In the genomic region with DNA sequence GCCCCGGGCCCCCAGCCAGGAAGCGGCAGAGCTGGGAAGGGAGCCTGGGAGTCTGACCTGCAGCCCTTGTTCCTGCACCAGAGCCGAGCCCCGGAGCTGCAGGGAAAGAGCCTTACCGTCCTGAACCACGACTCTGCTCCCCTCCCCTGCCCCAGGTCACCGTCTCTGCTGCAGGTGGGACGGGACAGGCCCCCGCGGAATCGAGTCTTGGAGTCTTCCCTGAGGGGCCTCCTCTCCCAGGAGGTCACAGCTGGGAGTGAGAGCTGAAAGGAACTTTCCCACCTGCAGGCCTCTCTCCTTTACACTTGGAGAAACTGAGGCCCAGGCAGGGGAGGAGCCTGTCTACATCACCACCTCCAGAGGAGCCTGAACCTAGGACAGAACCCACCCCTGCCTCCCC, we compare ENCODE assay signal across 18 cellular contexts. TPM values are rescaled to one million over a fixed set of nuclear protein-coding genes. Genes with fewer than 3 reads are reported as not detected.
"Had no signal": no experiment of that assay in that cellular context is flagged by ENCODE, and none has a peak within 500 bp of the region (broad histone marks: within the 10 kb centered on the region; RNA-seq: fewer than 3 reads in every experiment).

No MANE protein-coding gene starts in this region.

RNA-seq across cellular contexts. Expression of gene LILRB2, which starts 3.8 kb away (rescaled TPM):
- total RNA-seq: activated CD4-positive, alpha-beta memory T cell treated with anti-CD3 and anti-CD28 coated beads, Interleukin-2, amount 10 ng/mL, durations not matched to agents 7 days and 5 days; activated CD4-positive, alpha-beta T cell treated with anti-CD3 and anti-CD28 coated beads for 36 hours; activated CD4-positive, alpha-beta T cell treated with anti-CD3 and anti-CD28 coated beads, Interleukin-2, amount 10 ng/mL, durations not matched to agents 7 days and 5 days; activated CD8-positive, alpha-beta memory T cell treated with anti-CD3 and anti-CD28 coated beads, Interleukin-2, amount 10 ng/mL, durations not matched to agents 7 days and 5 days; activated CD8-positive, alpha-beta T cell treated with anti-CD3 and anti-CD28 coated beads, Interleukin-2, amount 10 ng/mL, durations not matched to agents 7 days and 5 days; activated naive CD4-positive, alpha-beta T cell treated with anti-CD3 and anti-CD28 coated beads for 36 hours; activated naive CD4-positive, alpha-beta T cell treated with anti-CD3 and anti-CD28 coated beads, Interleukin-2, amount 50 U/mL, for 72 hours; activated naive CD8-positive, alpha-beta T cell treated with anti-CD3 and anti-CD28 coated beads for 36 hours; activated T-cell treated with anti-CD3 and anti-CD28 coated beads, Interleukin-2, amount 50 U/mL, for 4 hours; activated T-cell treated with anti-CD3 and anti-CD28 coated beads, Interleukin-2, amount 50 U/mL, for 72 hours; activated T-helper 1 cell treated with anti-CD3 and anti-CD28 coated beads, Interleukin-12 subunit alpha, Interleukin-12 subunit beta, Interleukin-2, Interleukin-4 antibody, amounts not matched to agents 30 ng/mL and 10 ng/mL and 1 ng/mL, durations not matched to agents 14 hours and 24 hours and 36 hours; activated T-helper 17 cell treated with anti-CD3 and anti-CD28 coated beads, Interleukin-2, amount 50 U/mL, for 72 hours; astrocyte; T-helper 1 cell treated with Interleukin-12 subunit alpha and Interleukin-12 subunit beta and Interleukin-4 antibody, amounts not matched to agents 30 ng/mL and 1 ng/mL, for 36 hours; T-helper 2 cell treated with Interferon-gamma antibody and Interleukin-4, amounts not matched to agents 100 ng/mL and 5 ng/mL, for 36 hours; WTC11 had no signal

RNA-seq across cellular contexts. Expression of gene LILRB5, which starts 20.0 kb away (rescaled TPM):
- total RNA-seq: activated CD4-positive, alpha-beta memory T cell treated with anti-CD3 and anti-CD28 coated beads, Interleukin-2, amount 10 ng/mL, durations not matched to agents 7 days and 5 days; activated CD4-positive, alpha-beta T cell treated with anti-CD3 and anti-CD28 coated beads for 36 hours; activated CD4-positive, alpha-beta T cell treated with anti-CD3 and anti-CD28 coated beads, Interleukin-2, amount 10 ng/mL, durations not matched to agents 7 days and 5 days; activated CD8-positive, alpha-beta memory T cell treated with anti-CD3 and anti-CD28 coated beads, Interleukin-2, amount 10 ng/mL, durations not matched to agents 7 days and 5 days; activated CD8-positive, alpha-beta T cell treated with anti-CD3 and anti-CD28 coated beads, Interleukin-2, amount 10 ng/mL, durations not matched to agents 7 days and 5 days; activated naive CD4-positive, alpha-beta T cell treated with anti-CD3 and anti-CD28 coated beads for 36 hours; activated naive CD4-positive, alpha-beta T cell treated with anti-CD3 and anti-CD28 coated beads, Interleukin-2, amount 50 U/mL, for 72 hours; activated naive CD8-positive, alpha-beta T cell treated with anti-CD3 and anti-CD28 coated beads for 36 hours; activated T-cell treated with anti-CD3 and anti-CD28 coated beads, Interleukin-2, amount 50 U/mL, for 4 hours; activated T-helper 1 cell treated with anti-CD3 and anti-CD28 coated beads, Interleukin-12 subunit alpha, Interleukin-12 subunit beta, Interleukin-2, Interleukin-4 antibody, amounts not matched to agents 30 ng/mL and 10 ng/mL and 1 ng/mL, durations not matched to agents 14 hours and 24 hours and 36 hours; activated T-helper 17 cell treated with anti-CD3 and anti-CD28 coated beads, Interleukin-2, amount 50 U/mL, for 72 hours; astrocyte; T-helper 1 cell treated with Interleukin-12 subunit alpha and Interleukin-12 subunit beta and Interleukin-4 antibody, amounts not matched to agents 30 ng/mL and 1 ng/mL, for 36 hours; T-helper 2 cell treated with Interferon-gamma antibody and Interleukin-4, amounts not matched to agents 100 ng/mL and 5 ng/mL, for 36 hours had no signal

RNA-seq across cellular contexts. Expression of gene LILRA6, which starts 34.5 kb away (rescaled TPM):
- total RNA-seq: activated CD4-positive, alpha-beta T cell treated with anti-CD3 and anti-CD28 coated beads for 36 hours; activated CD8-positive, alpha-beta memory T cell treated with anti-CD3 and anti-CD28 coated beads, Interleukin-2, amount 10 ng/mL, durations not matched to agents 7 days and 5 days; activated naive CD4-positive, alpha-beta T cell treated with anti-CD3 and anti-CD28 coated beads for 36 hours; activated naive CD4-positive, alpha-beta T cell treated with anti-CD3 and anti-CD28 coated beads, Interleukin-2, amount 50 U/mL, for 72 hours; activated naive CD8-positive, alpha-beta T cell treated with anti-CD3 and anti-CD28 coated beads for 36 hours; activated T-cell treated with anti-CD3 and anti-CD28 coated beads, Interleukin-2, amount 50 U/mL, for 4 hours; activated T-cell treated with anti-CD3 and anti-CD28 coated beads, Interleukin-2, amount 50 U/mL, for 72 hours; astrocyte; body of pancreas; WTC11 had no signal

RNA-seq across cellular contexts. Expression of gene LILRA5, which starts 35.9 kb away (rescaled TPM):
- total RNA-seq: activated CD4-positive, alpha-beta memory T cell treated with anti-CD3 and anti-CD28 coated beads, Interleukin-2, amount 10 ng/mL, durations not matched to agents 7 days and 5 days; activated CD4-positive, alpha-beta T cell treated with anti-CD3 and anti-CD28 coated beads for 36 hours; activated CD4-positive, alpha-beta T cell treated with anti-CD3 and anti-CD28 coated beads, Interleukin-2, amount 10 ng/mL, durations not matched to agents 7 days and 5 days; activated CD8-positive, alpha-beta memory T cell treated with anti-CD3 and anti-CD28 coated beads, Interleukin-2, amount 10 ng/mL, durations not matched to agents 7 days and 5 days; activated CD8-positive, alpha-beta T cell treated with anti-CD3 and anti-CD28 coated beads, Interleukin-2, amount 10 ng/mL, durations not matched to agents 7 days and 5 days; activated naive CD4-positive, alpha-beta T cell treated with anti-CD3 and anti-CD28 coated beads for 36 hours; activated naive CD4-positive, alpha-beta T cell treated with anti-CD3 and anti-CD28 coated beads, Interleukin-2, amount 50 U/mL, for 72 hours; activated naive CD8-positive, alpha-beta T cell treated with anti-CD3 and anti-CD28 coated beads for 36 hours; activated T-cell treated with anti-CD3 and anti-CD28 coated beads, Interleukin-2, amount 50 U/mL, for 4 hours; activated T-cell treated with anti-CD3 and anti-CD28 coated beads, Interleukin-2, amount 50 U/mL, for 72 hours; activated T-helper 1 cell treated with anti-CD3 and anti-CD28 coated beads, Interleukin-12 subunit alpha, Interleukin-12 subunit beta, Interleukin-2, Interleukin-4 antibody, amounts not matched to agents 30 ng/mL and 10 ng/mL and 1 ng/mL, durations not matched to agents 14 hours and 24 hours and 36 hours; activated T-helper 17 cell treated with anti-CD3 and anti-CD28 coated beads, Interleukin-2, amount 50 U/mL, for 72 hours; astrocyte; T-cell; T-helper 1 cell treated with Interleukin-12 subunit alpha and Interleukin-12 subunit beta and Interleukin-4 antibody, amounts not matched to agents 30 ng/mL and 1 ng/mL, for 36 hours; T-helper 2 cell treated with Interferon-gamma antibody and Interleukin-4, amounts not matched to agents 100 ng/mL and 5 ng/mL, for 36 hours; WTC11 had no signal

RNA-seq across cellular contexts. Expression of gene LILRB3, which starts 54.3 kb away (rescaled TPM):
- total RNA-seq: activated CD4-positive, alpha-beta T cell treated with anti-CD3 and anti-CD28 coated beads for 36 hours; activated naive CD4-positive, alpha-beta T cell treated with anti-CD3 and anti-CD28 coated beads for 36 hours; activated naive CD8-positive, alpha-beta T cell treated with anti-CD3 and anti-CD28 coated beads for 36 hours; activated T-cell treated with anti-CD3 and anti-CD28 coated beads, Interleukin-2, amount 50 U/mL, for 4 hours; astrocyte; WTC11 had no signal
